Comparison of ENCODE assay signal across 31 cellular contexts in the genomic region with DNA sequence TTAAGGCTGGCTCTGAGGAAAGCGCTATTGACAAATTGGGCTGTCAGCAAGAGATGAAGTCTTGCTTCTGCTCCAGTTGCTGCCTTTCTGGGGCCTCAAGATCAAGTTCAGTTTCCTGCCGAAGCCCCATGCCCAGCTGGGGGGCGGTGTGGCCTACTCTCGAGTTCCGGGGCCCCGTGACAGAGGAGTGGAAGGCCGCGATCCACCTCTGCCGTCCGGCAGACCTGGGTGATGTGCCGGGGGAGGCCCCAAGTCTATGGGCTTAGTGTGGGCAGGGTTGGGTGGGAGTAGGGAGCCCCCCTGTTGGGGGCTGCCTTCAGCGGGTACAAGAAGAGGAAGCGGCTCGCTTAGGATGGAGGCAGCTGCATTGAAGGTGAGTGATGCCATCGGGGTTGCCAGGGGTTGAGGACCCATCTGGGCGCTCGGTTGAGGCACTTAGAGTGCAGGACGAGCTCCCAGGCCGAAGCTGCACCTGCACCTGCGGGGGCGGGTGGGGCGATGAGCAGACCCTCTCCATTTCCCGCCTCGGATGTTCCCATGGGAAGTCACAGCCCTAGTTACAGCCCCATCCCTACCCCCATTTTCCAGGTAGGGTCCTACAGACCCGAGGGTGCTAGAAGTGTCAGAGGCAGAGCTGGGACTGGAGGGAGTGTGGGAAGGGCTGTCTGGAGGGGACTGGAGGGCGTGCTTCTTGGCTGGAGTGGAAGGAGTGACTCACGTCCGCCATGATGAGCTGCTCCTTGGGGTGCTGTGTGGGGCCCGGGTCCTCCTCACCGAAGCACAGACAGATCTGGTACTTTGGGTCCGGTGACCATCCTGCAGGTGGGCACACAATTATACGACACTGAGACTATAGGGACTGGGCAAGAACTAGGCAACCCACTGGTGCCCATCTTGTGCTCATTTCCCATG.
"Had no signal": no experiment of that assay in that cellular context is flagged by ENCODE, and none has a peak within 500 bp of the region (broad histone marks: within the 10 kb centered on the region; RNA-seq: fewer than 3 reads in every experiment).

No MANE protein-coding gene starts in this region.

- H3K9me3 ChIP-seq: esophagus squamous epithelium, heart right ventricle, left lung, mucosa of descending colon, suprapubic skin, transverse colon, upper lobe of right lung, vagina had no signal

- ATAC-seq: heart right ventricle; left cardiac atrium; left lung; natural killer cell treated with Interleukin-12 subunit alpha and Interleukin-12 subunit beta and Interleukin-15 and Interleukin-18, amount 100 ng/mL, for 72 hours; sciatic nerve; stimulated activated naive CD8-positive, alpha-beta T cell treated with anti-CD3 and anti-CD28 coated beads, Interleukin-15, amount 100 ng/mL, for 72 hours; upper lobe of right lung had no signal

- H3K36me3 Mint-ChIP-seq: mesothelial cell of epicardium; naive B cell; natural killer cell treated with Interleukin-12 subunit alpha and Interleukin-12 subunit beta and Interleukin-15 and Interleukin-18, amount 100 ng/mL, for 72 hours had no signal

- H3K27ac Mint-ChIP-seq: mesothelial cell of epicardium; natural killer cell treated with Interleukin-12 subunit alpha and Interleukin-12 subunit beta and Interleukin-15 and Interleukin-18, amount 100 ng/mL, for 72 hours; progenitor cell of endocrine pancreas; stimulated activated naive CD8-positive, alpha-beta T cell treated with anti-CD3 and anti-CD28 coated beads, Interleukin-15, amount 100 ng/mL, for 72 hours had no signal

- DNase-seq: dermis blood vessel endothelial cell; effector memory CD4-positive, alpha-beta T cell; erythroblast; esophagus squamous epithelium; foreskin melanocyte; glutamatergic neuron; heart right ventricle; hippocampal formation; left cardiac atrium; mesenchymal stem cell; mucosa of descending colon; naive B cell; stimulated activated CD4-positive, alpha-beta T cell treated with anti-CD3 and anti-CD28 coated beads, Interleukin-12 subunit alpha, Interleukin-12 subunit beta, amount 100 ng/mL, for 4 hours; stimulated activated CD4-positive, alpha-beta T cell treated with anti-CD3 and anti-CD28 coated beads, Interleukin-1b, Interleukin-23, amount 100 ng/mL, for 48 hours; stimulated activated CD4-positive, alpha-beta T cell treated with anti-CD3 and anti-CD28 coated beads, Interleukin-4, amount 100 ng/mL, for 1 hour; stimulated activated CD8-positive, alpha-beta memory T cell treated with anti-CD3 and anti-CD28 coated beads, Interleukin-4, amount 100 ng/mL, for 48 hours; stimulated activated naive CD4-positive, alpha-beta T cell; stimulated activated naive CD8-positive, alpha-beta T cell treated with anti-CD3 and anti-CD28 coated beads, Interleukin-15, amount 100 ng/mL, for 72 hours; transverse colon; upper lobe of right lung had no signal

- H3K36me3 ChIP-seq: esophagus squamous epithelium, heart right ventricle, left lung, suprapubic skin, transverse colon, upper lobe of right lung, vagina had no signal

- H3K4me1 Mint-ChIP-seq: stimulated activated naive CD8-positive, alpha-beta T cell treated with anti-CD3 and anti-CD28 coated beads, Interleukin-15, amount 100 ng/mL, for 72 hours had no signal

- H3K27me3 ChIP-seq: vagina had no signal

- H3K4me3 ChIP-seq: coronary artery, esophagus squamous epithelium, heart right ventricle, left lung, mucosa of descending colon, smooth muscle cell, suprapubic skin, transverse colon, upper lobe of right lung, vagina had no signal

- H3K9ac ChIP-seq: parathyroid adenoma had no signal

- H3K9me3 Mint-ChIP-seq: mesothelial cell of epicardium; naive B cell; natural killer cell treated with Interleukin-12 subunit alpha and Interleukin-12 subunit beta and Interleukin-15 and Interleukin-18, amount 100 ng/mL, for 72 hours; neural crest cell; stimulated activated naive CD8-positive, alpha-beta T cell treated with anti-CD3 and anti-CD28 coated beads, Interleukin-15, amount 100 ng/mL, for 72 hours had no signal

- H3K4me3 Mint-ChIP-seq: mesothelial cell of epicardium; natural killer cell treated with Interleukin-12 subunit alpha and Interleukin-12 subunit beta and Interleukin-15 and Interleukin-18, amount 100 ng/mL, for 72 hours; neural crest cell; stimulated activated naive CD8-positive, alpha-beta T cell treated with anti-CD3 and anti-CD28 coated beads, Interleukin-15, amount 100 ng/mL, for 72 hours had no signal

- H3K4me1 ChIP-seq: upper lobe of right lung had no signal

- H3K4me2 ChIP-seq: smooth muscle cell had no signal

- H3K27ac ChIP-seq: coronary artery, esophagus squamous epithelium, heart right ventricle, left lung, parathyroid adenoma, suprapubic skin, transverse colon, upper lobe of right lung, vagina had no signal
